ENCODE assay signal across 24 cellular contexts in the genomic region with DNA sequence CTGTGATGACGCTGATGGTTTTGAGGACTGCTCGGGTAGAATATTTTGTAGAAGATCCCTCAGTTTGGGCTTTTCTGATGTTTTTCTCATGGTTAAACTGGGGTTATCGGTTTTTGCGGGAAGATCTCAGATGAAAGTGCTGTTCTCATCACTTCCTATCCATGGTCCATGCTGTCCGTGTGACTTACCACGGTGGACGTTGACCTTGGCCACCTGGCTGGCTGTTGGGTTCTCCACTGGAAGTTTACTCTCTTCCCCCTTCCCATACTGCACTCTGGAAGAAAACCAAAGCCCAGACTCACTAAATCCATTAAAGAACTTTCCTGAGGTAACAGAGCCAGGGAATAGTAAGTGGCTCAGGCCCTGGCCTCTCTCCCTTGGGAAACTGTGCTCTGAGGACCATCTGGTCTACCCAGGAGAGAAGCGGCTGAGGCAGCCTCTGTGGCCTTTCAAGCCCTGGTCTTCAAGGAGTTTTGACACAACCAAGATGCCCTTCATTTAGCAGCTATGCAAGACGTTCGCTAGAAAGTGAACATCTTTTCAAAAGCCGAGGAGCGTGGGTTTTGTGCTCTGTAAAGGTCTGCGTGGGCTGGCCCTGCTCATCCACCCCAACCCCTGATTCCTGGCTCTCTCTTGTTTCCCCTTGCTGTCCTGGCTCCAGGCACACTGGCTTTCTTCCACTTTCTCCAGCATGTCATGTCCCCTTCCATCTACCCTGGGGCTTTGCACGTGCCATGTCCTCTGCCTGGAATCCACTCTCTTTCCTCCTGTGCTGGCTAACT. TPM values are rescaled to one million over a fixed set of nuclear protein-coding genes. Genes with fewer than 3 reads are reported as not detected.
DNase-seq lines count a peak whose midpoint lies in the region; ATAC-seq and TF ChIP-seq lines count a peak whose summit lies in the region.
"Had no signal": no experiment of that assay in that cellular context is flagged by ENCODE, and none has a peak within 500 bp of the region (broad histone marks: within the 10 kb centered on the region; RNA-seq: fewer than 3 reads in every experiment).

No MANE protein-coding gene starts in this region.

- no peak for ATAC-seq in stimulated activated naive CD8-positive, alpha-beta T cell treated with anti-CD3 and anti-CD28 coated beads, Interleukin-15, amount 100 ng/mL, for 72 hours
- ATAC-seq in right lobe of liver = peak; percentile 5 to 70 (median 28)
- ATAC-seq: Right ventricle myocardium inferior had no signal

- DNase-seq in T-helper 1 cell (no peak), right lobe of liver (no peak), LoVo (ENCODE audit: low spot score) (no peak), superior temporal gyrus (ENCODE audit: extremely low spot score) (no peak)
- no peak for DNase-seq in stimulated activated naive CD8-positive, alpha-beta T cell treated with anti-CD3 and anti-CD28 coated beads, Interleukin-15, amount 100 ng/mL, for 72 hours
- DNase-seq: ACHN; CD4-positive, CD25-positive, alpha-beta regulatory T cell; DMS153; DND-41; H7; KBM-7; MM.1S; NCI-H2029; NCI-H446 treated with DMSO at 0.1 percent for 48 hours; NCI-H526; NCI-H82; NK-92 treated with Interleukin-12 subunit alpha and Interleukin-12 subunit beta, amount 100 ng/mL, for 24 hours; PC-9; SJCRH30 had no signal

- peaks cover 0 to 60% (median 21%) of the 10 kb centered on the region in 4 donors for H3K4me1 ChIP-seq in right lobe of liver
- H3K4me1 ChIP-seq: SJCRH30 had no signal

- no peaks in the 10 kb centered on the region for H3K36me3 ChIP-seq in right lobe of liver
- H3K36me3 ChIP-seq: SJCRH30 had no signal

- H3K9me3 ChIP-seq in right lobe of liver = no peaks in the 10 kb centered on the region
- H3K9me3 ChIP-seq: SJCRH30 had no signal

- peak overlapping the region in 2 of 3 donors; percentile 92 to 97 for H3K27ac ChIP-seq in right lobe of liver
- H3K27ac ChIP-seq: 22Rv1, PC-9, SJCRH30 had no signal

- no peaks in the 10 kb centered on the region for H3K36me3 Mint-ChIP-seq in T-helper 1 cell treated with Interleukin-12 subunit alpha and Interleukin-12 subunit beta and Interleukin-4 antibody, amounts not matched to agents 30 μg/mL and 1 μg/mL, for 36 hours (ENCODE audit: low read depth)
- H3K36me3 Mint-ChIP-seq in stimulated activated naive CD8-positive, alpha-beta T cell treated with anti-CD3 and anti-CD28 coated beads, Interleukin-15, Interleukin-2, amounts not matched to agents 100 ng/mL and 50 ng/mL, for 24 hours (ENCODE audit: low read depth) = peaks cover 20% of the 10 kb centered on the region
- H3K36me3 Mint-ChIP-seq: CD4-positive, CD25-positive, alpha-beta regulatory T cell had no signal

- peaks cover 36% of the 10 kb centered on the region for H3K27me3 Mint-ChIP-seq in T-helper 1 cell treated with Interleukin-12 subunit alpha and Interleukin-12 subunit beta and Interleukin-4 antibody, amounts not matched to agents 30 μg/mL and 1 μg/mL, for 36 hours (ENCODE audit: low read depth)
- H3K27me3 Mint-ChIP-seq in stimulated activated naive CD8-positive, alpha-beta T cell treated with anti-CD3 and anti-CD28 coated beads, Interleukin-15, Interleukin-2, amounts not matched to agents 100 ng/mL and 50 ng/mL, for 24 hours = no peaks in the 10 kb centered on the region
- no peaks in the 10 kb centered on the region for H3K27me3 Mint-ChIP-seq in stimulated activated naive CD8-positive, alpha-beta T cell treated with anti-CD3 and anti-CD28 coated beads, Interleukin-15, amount 100 ng/mL, for 72 hours

- no peaks in the 10 kb centered on the region for H3K27me3 ChIP-seq in right lobe of liver
- H3K27me3 ChIP-seq: SJCRH30 had no signal

- WGBS in right lobe of liver (ENCODE audit: insufficient coverage, low coverage, low lambda C conversion rate, missing lambda C conversion rate) = 31% methylated on average over 10 of the region's 14 CpGs

- H3K4me3 ChIP-seq in right lobe of liver = no peak overlapping the region
- H3K4me3 ChIP-seq: PC-9, SJCRH30 had no signal

- no peak for TF ChIP-seq POLR2A in right lobe of liver (IDR thresholded peaks at IDR 0.05)

- H3K4me3 Mint-ChIP-seq in T-helper 1 cell treated with Interleukin-12 subunit alpha and Interleukin-12 subunit beta and Interleukin-4 antibody, amounts not matched to agents 30 μg/mL and 1 μg/mL, for 36 hours = no peak overlapping the region
- no peak overlapping the region for H3K4me3 Mint-ChIP-seq in stimulated activated naive CD8-positive, alpha-beta T cell treated with anti-CD3 and anti-CD28 coated beads, Interleukin-15, Interleukin-2, amounts not matched to agents 100 ng/mL and 50 ng/mL, for 24 hours
- H3K4me3 Mint-ChIP-seq in stimulated activated naive CD8-positive, alpha-beta T cell treated with anti-CD3 and anti-CD28 coated beads, Interleukin-15, amount 100 ng/mL, for 72 hours = no peak overlapping the region
- H3K4me3 Mint-ChIP-seq: CD4-positive, CD25-positive, alpha-beta regulatory T cell had no signal

- no peaks in the 10 kb centered on the region for H3K9me3 Mint-ChIP-seq in T-helper 1 cell treated with Interleukin-12 subunit alpha and Interleukin-12 subunit beta and Interleukin-4 antibody, amounts not matched to agents 30 μg/mL and 1 μg/mL, for 36 hours
- H3K9me3 Mint-ChIP-seq in stimulated activated naive CD8-positive, alpha-beta T cell treated with anti-CD3 and anti-CD28 coated beads, Interleukin-15, Interleukin-2, amounts not matched to agents 100 ng/mL and 50 ng/mL, for 24 hours = peaks cover 8% of the 10 kb centered on the region
- H3K9me3 Mint-ChIP-seq in stimulated activated naive CD8-positive, alpha-beta T cell treated with anti-CD3 and anti-CD28 coated beads, Interleukin-15, amount 100 ng/mL, for 72 hours = no peaks in the 10 kb centered on the region

- TF ChIP-seq CTCF in right lobe of liver (IDR thresholded peaks at IDR 0.05) = no peak

- peaks cover 17% of the 10 kb centered on the region for H3K4me1 Mint-ChIP-seq in T-helper 1 cell treated with Interleukin-12 subunit alpha and Interleukin-12 subunit beta and Interleukin-4 antibody, amounts not matched to agents 30 μg/mL and 1 μg/mL, for 36 hours (ENCODE audit: low read depth)
- peaks cover 92% of the 10 kb centered on the region for H3K4me1 Mint-ChIP-seq in stimulated activated naive CD8-positive, alpha-beta T cell treated with anti-CD3 and anti-CD28 coated beads, Interleukin-15, Interleukin-2, amounts not matched to agents 100 ng/mL and 50 ng/mL, for 24 hours (ENCODE audit: low read depth)
- peaks cover 68% of the 10 kb centered on the region for H3K4me1 Mint-ChIP-seq in stimulated activated naive CD8-positive, alpha-beta T cell treated with anti-CD3 and anti-CD28 coated beads, Interleukin-15, amount 100 ng/mL, for 72 hours

- peak overlapping the region; percentile 5 for H3K27ac Mint-ChIP-seq in T-helper 1 cell treated with Interleukin-12 subunit alpha and Interleukin-12 subunit beta and Interleukin-4 antibody, amounts not matched to agents 30 μg/mL and 1 μg/mL, for 36 hours
- peak overlapping the region; percentile 73 for H3K27ac Mint-ChIP-seq in stimulated activated naive CD8-positive, alpha-beta T cell treated with anti-CD3 and anti-CD28 coated beads, Interleukin-15, Interleukin-2, amounts not matched to agents 100 ng/mL and 50 ng/mL, for 24 hours
- H3K27ac Mint-ChIP-seq in stimulated activated naive CD8-positive, alpha-beta T cell treated with anti-CD3 and anti-CD28 coated beads, Interleukin-15, amount 100 ng/mL, for 72 hours = no peak overlapping the region

- intact Hi-C loops in right lobe of liver (cut with DNase I) = no loop called here

RNA-seq across cellular contexts. Expression of a gene that starts 43.1 kb away (rescaled TPM):
- total RNA-seq in right lobe of liver = 10 to 100 TPM in 5 of 6 experiments, 1 to 10 TPM in 1; 4.8 to 19.6 (median 14.6) TPM
- total RNA-seq: PC-9, RPMI7951, SJCRH30 had no signal

Comparison
In these comparisons a context has a peak if more than half of its experiments do, and no peak if none do; other contexts are left out.
1. H3K27ac Mint-ChIP-seq: peak in T-helper 1 cell treated with Interleukin-12 subunit alpha and Interleukin-12 subunit beta and Interleukin-4 antibody, amounts not matched to agents 30 μg/mL and 1 μg/mL, for 36 hours (single experiment) and stimulated activated naive CD8-positive, alpha-beta T cell treated with anti-CD3 and anti-CD28 coated beads, Interleukin-15, Interleukin-2, amounts not matched to agents 100 ng/mL and 50 ng/mL, for 24 hours (single experiment); none in stimulated activated naive CD8-positive, alpha-beta T cell treated with anti-CD3 and anti-CD28 coated beads, Interleukin-15, amount 100 ng/mL, for 72 hours (0 of 2).